In genomic region chr2:74498500-74499268, GRCh38 we compare ENCODE assay signal across 8 cellular contexts.
DNase-seq lines count a peak whose midpoint lies in the region; ATAC-seq and TF ChIP-seq lines count a peak whose summit lies in the region.

No MANE protein-coding gene starts in this region.

- TF ChIP-seq CTCF in MM.1S (IDR thresholded peaks at IDR 0.05; ENCODE audit: low read length) (no peak), tibial artery (IDR thresholded peaks at IDR 0.05) (no peak)

- DNase-seq in DMS79 (lab: John Stamatoyannopoulos, UW) (peak; percentile 63), MM.1S (no peak), tibial artery (no peak), GOT3 (lab: John Stamatoyannopoulos, UW) (no peak), epidermal melanocyte (ENCODE audit: insufficient read length, low spot score) (no peak)
- DNase-seq in central memory CD8-positive, alpha-beta T cell (ENCODE audit: low spot score in 2 of 2), result no peak

- H3K36me3 ChIP-seq in MM.1S (replicated peaks; ENCODE audit: insufficient read depth, low read length) (no peaks in the 10 kb centered on the region), mucosa of rectum (ENCODE audit: control insufficient read depth in 2 of 2, insufficient read depth in 2 of 2, low read length in 2 of 2) (peaks cover under 1 to 2% of the 10 kb centered on the region in 2 donors), tibial artery (peaks cover 0 to 9% (median 2%) of the 10 kb centered on the region in 3 donors)

- H3K9me2 ChIP-seq in MM.1S (replicated peaks; ENCODE audit: insufficient read depth, low read length), result no peaks in the 10 kb centered on the region

- peaks cover 30% of the 10 kb centered on the region for H3K27me3 Mint-ChIP-seq in central memory CD8-positive, alpha-beta T cell

- H3K27ac Mint-ChIP-seq in central memory CD8-positive, alpha-beta T cell (ENCODE audit: low read depth), result peak overlapping the region; percentile 79

- no peaks in the 10 kb centered on the region for H3K9me3 Mint-ChIP-seq in central memory CD8-positive, alpha-beta T cell

- H3K79me2 ChIP-seq in MM.1S (ENCODE audit: low read length), result no peaks in the 10 kb centered on the region

- H3K4me2 ChIP-seq in MM.1S (ENCODE audit: low read depth, low read length), result peak overlapping the region; percentile 71

- H3K4me3 Mint-ChIP-seq in central memory CD8-positive, alpha-beta T cell, result peak overlapping the region; percentile 81

- 0 out of 2 replicates have a peak, but pooled peaks cover 3% of the 10 kb centered on the region for H3F3A ChIP-seq in MM.1S (ENCODE audit: insufficient read depth, low read length)

- peaks cover 25% of the 10 kb centered on the region for H3K27me3 ChIP-seq in MM.1S (replicated peaks; ENCODE audit: insufficient read depth, low read length)
- peaks cover 14 to 34% of the 10 kb centered on the region in 2 donors for H3K27me3 ChIP-seq in mucosa of rectum (ENCODE audit: control insufficient read depth in 2 of 2, insufficient read depth in 2 of 2, low read length in 2 of 2)
- H3K27me3 ChIP-seq in tibial artery, result peaks cover 0 to 68% of the 10 kb centered on the region in 2 donors

- peaks cover 37% of the 10 kb centered on the region for H3K4me1 Mint-ChIP-seq in central memory CD8-positive, alpha-beta T cell

- peak overlapping the region; percentile 49; the same call in 1 of the 2 replicates for H3K4me3 ChIP-seq in MM.1S (ENCODE audit: low read length)
- peak overlapping the region; percentile 63 to 73 for H3K4me3 ChIP-seq in mucosa of rectum (ENCODE audit: low read length in 2 of 2)
- peak overlapping the region in 1 of 2 donors; percentile 37 for H3K4me3 ChIP-seq in tibial artery

- H3K9ac ChIP-seq in MM.1S (ENCODE audit: low read length), result no peak overlapping the region
- H3K9ac ChIP-seq in mucosa of rectum (ENCODE audit: low read depth in 1 of 2, low read length in 2 of 2), result peak overlapping the region in 1 of 2 donors; percentile 33

- H3K9me3 ChIP-seq in MM.1S (replicated peaks; ENCODE audit: insufficient read depth, low read length) (no peaks in the 10 kb centered on the region), mucosa of rectum (ENCODE audit: control insufficient read depth in 2 of 2, low read length in 2 of 2) (no peaks in the 10 kb centered on the region), tibial artery (no peaks in the 10 kb centered on the region)

- H3K27ac ChIP-seq in MM.1S (ENCODE audit: low read length), result no peak overlapping the region
- H3K27ac ChIP-seq in mucosa of rectum (ENCODE audit: low read depth in 2 of 2, low read length in 2 of 2), result no peak overlapping the region
- no peak overlapping the region for H3K27ac ChIP-seq in tibial artery

- peak overlapping the region; percentile 61 for H2AFZ ChIP-seq in MM.1S (ENCODE audit: low read length)

- no peaks in the 10 kb centered on the region for H4K20me1 ChIP-seq in MM.1S (ENCODE audit: insufficient read depth, low read length)

- H3K4me1 ChIP-seq in MM.1S (ENCODE audit: low read length) (peaks cover 5% of the 10 kb centered on the region; the same call in 1 of the 2 replicates), mucosa of rectum (ENCODE audit: control insufficient read depth in 2 of 2, insufficient read depth in 2 of 2, low read length in 2 of 2) (peaks cover 29 to 36% of the 10 kb centered on the region in 2 donors), tibial artery (peaks cover 0 to 39% (median 33%) of the 10 kb centered on the region in 4 donors)

- intact Hi-C loops in tibial artery (cut with DNase I; ENCODE audit: low total_unique reads), result no loop called here

- H3K36me3 Mint-ChIP-seq in central memory CD8-positive, alpha-beta T cell (ENCODE audit: insufficient read depth), result peaks cover 12% of the 10 kb centered on the region

- peak; percentile 41 for ATAC-seq in central memory CD8-positive, alpha-beta T cell (replicated peaks; ENCODE audit: extremely low read depth, poor library complexity, severe bottlenecking)
- no peak for ATAC-seq in HG03432 (IDR thresholded peaks at IDR 0.05; ENCODE audit: unreplicated experiment)
